In the genomic region with DNA sequence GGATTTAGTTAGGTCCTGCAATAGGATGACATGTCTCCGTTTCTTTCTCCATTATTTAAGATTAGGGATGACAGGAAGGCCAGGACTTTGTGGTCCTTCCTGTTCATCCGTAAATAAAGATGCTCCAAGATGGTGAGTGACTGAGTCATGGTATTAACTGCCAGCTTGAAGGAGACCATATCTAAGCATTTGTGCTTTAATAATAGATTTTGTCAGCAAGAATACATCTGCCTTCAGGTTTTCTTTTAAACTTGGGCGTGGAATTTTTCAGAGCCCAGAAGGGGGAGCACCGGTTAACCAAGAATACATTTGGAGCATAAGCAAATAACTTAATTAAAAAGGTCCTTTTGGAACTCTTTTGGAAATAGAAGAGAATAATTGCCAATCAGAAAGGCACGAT, we compare ENCODE assay signal across 1 cellular context.
TF ChIP-seq lines count a peak whose summit lies in the region.

No MANE protein-coding gene starts in this region.

TF ChIP-seq in IMR-90, 13 proteins besides CTCF, POLR2A, EP300 and RAD21:
- TF ChIP-seq SMC3 (IDR thresholded peaks at IDR 0.05; ENCODE audit: low read depth, low read length) (peak; percentile 42), RCOR1 (IDR thresholded peaks at IDR 0.05; ENCODE audit: insufficient replicate concordance, low read length) (no peak)
